In genomic region chr3:122576174-122576940, GRCh38 we compare ENCODE assay signal across 8 cellular contexts. TPM values are rescaled to one million over a fixed set of nuclear protein-coding genes. Genes with fewer than 3 reads are reported as not detected.
DNase-seq lines count a peak whose midpoint lies in the region; ATAC-seq and TF ChIP-seq lines count a peak whose summit lies in the region.

No MANE protein-coding gene starts in this region.

- DNase-seq in CD14-positive monocyte (ENCODE audit: low spot score) (no peak), 8988T (no peak), testis (no peak), UCSD-AML1 (lab: John Stamatoyannopoulos, UW; ENCODE audit: unreplicated experiment) (no peak)
- DNase-seq in activated T-helper 2 cell treated with anti-CD3 and anti-CD28 coated beads, Interferon-gamma antibody, Interleukin-2, Interleukin-4, amounts not matched to agents 10 μg/mL and 5 μg/mL and 100 μg/mL, durations not matched to agents 14 hours and 24 hours and 36 hours (ENCODE audit: low spot score), result no peak

- TF ChIP-seq POLR2A in testis (IDR thresholded peaks at IDR 0.05), result no peak

- no peak overlapping the region for H3K4me3 ChIP-seq in testis

- no peaks in the 10 kb centered on the region for H3K9me3 ChIP-seq in testis

- H3K4me1 Mint-ChIP-seq in CD14-positive monocyte, result peaks cover 41% of the 10 kb centered on the region
- peaks cover 44% of the 10 kb centered on the region for H3K4me1 Mint-ChIP-seq in activated T-helper 2 cell treated with anti-CD3 and anti-CD28 coated beads, Interferon-gamma antibody, Interleukin-2, Interleukin-4, amounts not matched to agents 10 μg/mL and 5 μg/mL and 100 μg/mL, durations not matched to agents 14 hours and 24 hours and 36 hours (ENCODE audit: low read depth)
- peaks cover 87% of the 10 kb centered on the region for H3K4me1 Mint-ChIP-seq in stimulated activated naive CD8-positive, alpha-beta T cell treated with anti-CD3 and anti-CD28 coated beads, Interleukin-15, Interleukin-2, amounts not matched to agents 100 ng/mL and 50 ng/mL, for 24 hours (ENCODE audit: low read depth)

- H3K27ac ChIP-seq in testis, result no peak overlapping the region

- H3K27ac Mint-ChIP-seq in CD14-positive monocyte, result peak overlapping the region in 5 of 7 donors; percentile 16 to 56 (median 41)
- peak overlapping the region; percentile 88 for H3K27ac Mint-ChIP-seq in activated T-helper 2 cell treated with anti-CD3 and anti-CD28 coated beads, Interferon-gamma antibody, Interleukin-2, Interleukin-4, amounts not matched to agents 10 μg/mL and 5 μg/mL and 100 μg/mL, durations not matched to agents 14 hours and 24 hours and 36 hours
- H3K27ac Mint-ChIP-seq in stimulated activated naive CD8-positive, alpha-beta T cell treated with anti-CD3 and anti-CD28 coated beads, Interleukin-15, Interleukin-2, amounts not matched to agents 100 ng/mL and 50 ng/mL, for 24 hours, result peak overlapping the region; percentile 99

- H3K36me3 ChIP-seq in testis (ENCODE audit: low read depth, missing control alignments), result no peaks in the 10 kb centered on the region

- H3K27me3 Mint-ChIP-seq in CD14-positive monocyte (ENCODE audit: low read depth in 3 of 3), result peaks cover 0 to 6% (median 2%) of the 10 kb centered on the region in 3 donors
- H3K27me3 Mint-ChIP-seq in activated T-helper 2 cell treated with anti-CD3 and anti-CD28 coated beads, Interferon-gamma antibody, Interleukin-2, Interleukin-4, amounts not matched to agents 10 μg/mL and 5 μg/mL and 100 μg/mL, durations not matched to agents 14 hours and 24 hours and 36 hours (ENCODE audit: low read depth), result no peaks in the 10 kb centered on the region
- no peaks in the 10 kb centered on the region for H3K27me3 Mint-ChIP-seq in stimulated activated naive CD8-positive, alpha-beta T cell treated with anti-CD3 and anti-CD28 coated beads, Interleukin-15, Interleukin-2, amounts not matched to agents 100 ng/mL and 50 ng/mL, for 24 hours

- intact Hi-C loops in CD14-positive monocyte (cut with micrococcal nuclease) (no loop called here), testis (cut with DNase I; ENCODE audit: low total_unique reads) (no loop called here)
- intact Hi-C loops in activated T-helper 2 cell treated with anti-CD3 and anti-CD28 coated beads, Interferon-gamma antibody, Interleukin-2, Interleukin-4, amounts not matched to agents 10 μg/mL and 5 μg/mL and 100 μg/mL, durations not matched to agents 14 hours and 24 hours and 36 hours (cut with micrococcal nuclease), result loop anchor here (1.0 to 5.0 kb wide), 4 partner anchors 12 to 106 kb away; partner anchors contain the start of genes DTX3L, PARP14 and PARP9

- no peak for TF ChIP-seq CTCF in CD14-positive monocyte (IDR thresholded peaks at IDR 0.05)
- no peak for TF ChIP-seq CTCF in testis (IDR thresholded peaks at IDR 0.05)

- no peaks in the 10 kb centered on the region for H3K27me3 ChIP-seq in testis

- H3K4me3 Mint-ChIP-seq in CD14-positive monocyte, result no peak overlapping the region
- peak overlapping the region; percentile 35 for H3K4me3 Mint-ChIP-seq in activated T-helper 2 cell treated with anti-CD3 and anti-CD28 coated beads, Interferon-gamma antibody, Interleukin-2, Interleukin-4, amounts not matched to agents 10 μg/mL and 5 μg/mL and 100 μg/mL, durations not matched to agents 14 hours and 24 hours and 36 hours (ENCODE audit: low read depth)
- H3K4me3 Mint-ChIP-seq in stimulated activated naive CD8-positive, alpha-beta T cell treated with anti-CD3 and anti-CD28 coated beads, Interleukin-15, Interleukin-2, amounts not matched to agents 100 ng/mL and 50 ng/mL, for 24 hours, result peak overlapping the region; percentile 99

- peaks cover 31 to 32% of the 10 kb centered on the region in 2 donors for H3K36me3 Mint-ChIP-seq in CD14-positive monocyte
- H3K36me3 Mint-ChIP-seq in activated T-helper 2 cell treated with anti-CD3 and anti-CD28 coated beads, Interferon-gamma antibody, Interleukin-2, Interleukin-4, amounts not matched to agents 10 μg/mL and 5 μg/mL and 100 μg/mL, durations not matched to agents 14 hours and 24 hours and 36 hours (ENCODE audit: low read depth), result peaks cover 47% of the 10 kb centered on the region
- H3K36me3 Mint-ChIP-seq in stimulated activated naive CD8-positive, alpha-beta T cell treated with anti-CD3 and anti-CD28 coated beads, Interleukin-15, Interleukin-2, amounts not matched to agents 100 ng/mL and 50 ng/mL, for 24 hours (ENCODE audit: low read depth), result peaks cover 46% of the 10 kb centered on the region

- no peaks in the 10 kb centered on the region for H3K4me1 ChIP-seq in testis

- peaks cover 1 to 7% (median 3%) of the 10 kb centered on the region in 7 donors for H3K9me3 Mint-ChIP-seq in CD14-positive monocyte
- peaks cover 4% of the 10 kb centered on the region for H3K9me3 Mint-ChIP-seq in activated T-helper 2 cell treated with anti-CD3 and anti-CD28 coated beads, Interferon-gamma antibody, Interleukin-2, Interleukin-4, amounts not matched to agents 10 μg/mL and 5 μg/mL and 100 μg/mL, durations not matched to agents 14 hours and 24 hours and 36 hours
- peaks cover 3% of the 10 kb centered on the region for H3K9me3 Mint-ChIP-seq in stimulated activated naive CD8-positive, alpha-beta T cell treated with anti-CD3 and anti-CD28 coated beads, Interleukin-15, Interleukin-2, amounts not matched to agents 100 ng/mL and 50 ng/mL, for 24 hours

- 64 to 66% methylated on average over 8 of the region's 8 CpGs for WGBS in testis, 2 donors

- ATAC-seq in GM19324 (IDR thresholded peaks at IDR 0.05; ENCODE audit: low FRiP score, unreplicated experiment) (peak; percentile 86), HG03159 (IDR thresholded peaks at IDR 0.05; ENCODE audit: unreplicated experiment) (peak; percentile 85)

RNA-seq across cellular contexts. Expression of gene PARP15, which starts 1.1 kb away (rescaled TPM):
- polyA plus RNA-seq in CD14-positive monocyte, result under 1 TPM; 0.23 to 0.28 TPM
- 14.4 and 16.1 TPM in 2 replicates for total RNA-seq in activated T-helper 2 cell treated with anti-CD3 and anti-CD28 coated beads, Interferon-gamma antibody, Interleukin-2, Interleukin-4, amounts not matched to agents 10 μg/mL and 5 μg/mL and 100 μg/mL, durations not matched to agents 14 hours and 24 hours and 36 hours
- 1 to 10 TPM; 3.7 to 4.8 TPM for total RNA-seq in testis
- 1.5 TPM for polyA plus RNA-seq in testis (ENCODE audit: insufficient read depth, low read depth, low replicate concordance)

RNA-seq across cellular contexts. Expression of gene DTX3L, which starts 12.2 kb away (rescaled TPM):
- polyA plus RNA-seq in CD14-positive monocyte, result 10 to 100 TPM; 17.7 to 29.0 TPM
- total RNA-seq in activated T-helper 2 cell treated with anti-CD3 and anti-CD28 coated beads, Interferon-gamma antibody, Interleukin-2, Interleukin-4, amounts not matched to agents 10 μg/mL and 5 μg/mL and 100 μg/mL, durations not matched to agents 14 hours and 24 hours and 36 hours, result 32.4 and 34.3 TPM in 2 replicates
- total RNA-seq in testis, result 1 to 10 TPM; 8.3 to 8.7 TPM
- 8.5 TPM for polyA plus RNA-seq in testis (ENCODE audit: insufficient read depth, low read depth, low replicate concordance)

RNA-seq across cellular contexts. Expression of gene PARP9, which starts 12.3 kb away (rescaled TPM):
- polyA plus RNA-seq in CD14-positive monocyte, result 10 to 100 TPM; 31.4 to 43.3 TPM
- 29.8 and 31.0 TPM in 2 replicates for total RNA-seq in activated T-helper 2 cell treated with anti-CD3 and anti-CD28 coated beads, Interferon-gamma antibody, Interleukin-2, Interleukin-4, amounts not matched to agents 10 μg/mL and 5 μg/mL and 100 μg/mL, durations not matched to agents 14 hours and 24 hours and 36 hours
- total RNA-seq in testis, result 10 to 100 TPM; 12.8 to 13.8 TPM
- polyA plus RNA-seq in testis (ENCODE audit: insufficient read depth, low read depth, low replicate concordance), result 14.7 TPM

Comparison
In these comparisons a context has a peak if more than half of its experiments do, and no peak if none do; other contexts are left out.
1. H3K27ac Mint-ChIP-seq: peak in every context shown above with its lines; median percentile 99 in stimulated activated naive CD8-positive, alpha-beta T cell treated with anti-CD3 and anti-CD28 coated beads, Interleukin-15, Interleukin-2, amounts not matched to agents 100 ng/mL and 50 ng/mL, for 24 hours; 88 in activated T-helper 2 cell treated with anti-CD3 and anti-CD28 coated beads, Interferon-gamma antibody, Interleukin-2, Interleukin-4, amounts not matched to agents 10 μg/mL and 5 μg/mL and 100 μg/mL, durations not matched to agents 14 hours and 24 hours and 36 hours; 41 in CD14-positive monocyte.
2. H3K4me3 Mint-ChIP-seq: peak in activated T-helper 2 cell treated with anti-CD3 and anti-CD28 coated beads, Interferon-gamma antibody, Interleukin-2, Interleukin-4, amounts not matched to agents 10 μg/mL and 5 μg/mL and 100 μg/mL, durations not matched to agents 14 hours and 24 hours and 36 hours (single experiment) and stimulated activated naive CD8-positive, alpha-beta T cell treated with anti-CD3 and anti-CD28 coated beads, Interleukin-15, Interleukin-2, amounts not matched to agents 100 ng/mL and 50 ng/mL, for 24 hours (single experiment); none in CD14-positive monocyte (0 of 2).